In the genomic region with DNA sequence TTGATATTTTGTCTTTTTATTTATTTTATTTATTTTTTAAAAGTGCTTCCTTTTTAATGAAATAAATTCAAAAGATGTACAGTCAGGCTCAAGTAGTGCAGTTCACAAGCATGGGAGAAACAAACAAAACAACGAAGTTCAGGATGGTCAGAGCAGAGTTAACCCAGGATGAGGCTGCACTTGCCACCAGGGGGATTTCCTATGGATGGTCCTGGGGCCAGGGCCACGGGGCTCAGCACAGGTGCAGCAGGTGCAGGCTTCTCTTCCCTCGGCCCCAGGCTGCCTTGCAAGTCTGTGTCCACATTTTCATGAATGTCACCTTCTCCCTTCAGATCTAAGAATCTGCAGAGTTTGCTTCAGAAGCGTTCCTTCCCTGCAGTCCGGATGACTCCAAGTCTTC, we compare ENCODE assay signal across 18 cellular contexts.
A peak's percentile ranks its signal among the peaks of the same experiment; 100 is the strongest.
DNase-seq lines count a peak whose midpoint lies in the region; ATAC-seq and TF ChIP-seq lines count a peak whose summit lies in the region.
"Had no signal": no experiment of that assay in that cellular context is flagged by ENCODE, and none has a peak within 500 bp of the region (broad histone marks: within the 10 kb centered on the region; RNA-seq: fewer than 3 reads in every experiment).

No MANE protein-coding gene starts in this region.

- no peak overlapping the region for H3K4me2 ChIP-seq in PC-3 (ENCODE audit: low read length)

- 81 to 82% methylated on average over 3 to 5 of the region's 5 CpGs for WGBS in endodermal cell (ENCODE audit: insufficient coverage in 1 of 2, insufficient read length in 1 of 2), 2 experiments

- H3K9me3 ChIP-seq in PC-3 (ENCODE audit: low read length), result no peaks in the 10 kb centered on the region
- no peaks in the 10 kb centered on the region for H3K9me3 ChIP-seq in endodermal cell (ENCODE audit: control insufficient read depth, low read length)
- H3K9me3 ChIP-seq: A549 had no signal

- no peak overlapping the region for H3K27ac Mint-ChIP-seq in endodermal cell
- no peak overlapping the region for H3K27ac Mint-ChIP-seq in type B pancreatic cell
- H3K27ac Mint-ChIP-seq in activated CD4-positive, alpha-beta memory T cell treated with anti-CD3 and anti-CD28 coated beads, Interleukin-2, amount 10 ng/mL, durations not matched to agents 7 days and 5 days, result no peak overlapping the region
- H3K27ac Mint-ChIP-seq: B cell, CD14-positive monocyte had no signal

- no TSS peak for BruUV-seq in PC-3 (replicated peaks; lab: Mats Ljungman, UMichigan)

- no peak overlapping the region for H2AFZ ChIP-seq in PC-3 (ENCODE audit: low read length)

- no peaks in the 10 kb centered on the region for H3K79me2 ChIP-seq in PC-3 (ENCODE audit: low read length)

- H3K4me3 ChIP-seq in PC-3 (ENCODE audit: low read length) (no peak overlapping the region), endodermal cell (ENCODE audit: low read length) (no peak overlapping the region)
- H3K4me3 ChIP-seq: A549, GM12878 had no signal

- H3K9me3 Mint-ChIP-seq in endodermal cell, result no peaks in the 10 kb centered on the region
- H3K9me3 Mint-ChIP-seq in type B pancreatic cell, result peaks cover 4% of the 10 kb centered on the region
- H3K9me3 Mint-ChIP-seq in activated CD4-positive, alpha-beta memory T cell treated with anti-CD3 and anti-CD28 coated beads, Interleukin-2, amount 10 ng/mL, durations not matched to agents 7 days and 5 days, result no peaks in the 10 kb centered on the region

- no peak overlapping the region for H3K9ac ChIP-seq in PC-3 (ENCODE audit: low read length)
- no peak overlapping the region for H3K9ac ChIP-seq in endodermal cell (ENCODE audit: extremely low read depth, low read length, poor library complexity, severe bottlenecking)

- no peaks in the 10 kb centered on the region for H3K27me3 ChIP-seq in PC-3 (ENCODE audit: low read length)
- H3K27me3 ChIP-seq in endodermal cell (ENCODE audit: control insufficient read depth, insufficient read depth, low read length, poor library complexity, severe bottlenecking), result no peaks in the 10 kb centered on the region

- in situ Hi-C loops in KBM-7 (cut with MboI; ENCODE audit: low pct_unique_long_range_greater_than_20kb, low sequenced_read_pairs), result no loop called here

- peak; percentile 15 for DNase-seq in NCI-H748 (lab: John Stamatoyannopoulos, UW; ENCODE audit: unreplicated experiment)
- no peak for DNase-seq in NCI-H748 treated with DMSO at 0.1 percent for 48 hours (lab: John Stamatoyannopoulos, UW)
- DNase-seq in PC-3, result no peak
- peak; percentile 73 for DNase-seq in endodermal cell
- no peak for DNase-seq in type B pancreatic cell (ENCODE audit: extremely low spot score, unreplicated experiment)
- no peak for DNase-seq in KBM-7
- DNase-seq in activated CD4-positive, alpha-beta memory T cell treated with anti-CD3 and anti-CD28 coated beads, Interleukin-2, amount 10 ng/mL, durations not matched to agents 7 days and 5 days, result no peak
- DNase-seq in GM20000 (ENCODE audit: low spot score), result no peak
- DNase-seq: DND-41, MM.1S, NCI-H1048, NCI-H1417 treated with DMSO at 0.1 percent for 48 hours, NCI-H187, Right ventricle myocardium superior had no signal

- H3K4me3 Mint-ChIP-seq in endodermal cell, result no peak overlapping the region
- no peak overlapping the region for H3K4me3 Mint-ChIP-seq in type B pancreatic cell
- no peak overlapping the region for H3K4me3 Mint-ChIP-seq in activated CD4-positive, alpha-beta memory T cell treated with anti-CD3 and anti-CD28 coated beads, Interleukin-2, amount 10 ng/mL, durations not matched to agents 7 days and 5 days
- H3K4me3 Mint-ChIP-seq: B cell had no signal

- POLR2A ChIA-PET in PC-3 (lab: Charles Lee; ENCODE audit: unreplicated experiment), result no interaction called here
- POLR2A ChIA-PET in activated CD4-positive, alpha-beta memory T cell treated with anti-CD3 and anti-CD28 coated beads, Interleukin-2, amount 10 ng/mL, durations not matched to agents 7 days and 5 days (lab: Charles Lee), result no interaction called here

- H3K4me1 Mint-ChIP-seq in endodermal cell (no peaks in the 10 kb centered on the region), type B pancreatic cell (ENCODE audit: unreplicated experiment) (peaks cover 6% of the 10 kb centered on the region)
- H3K4me1 Mint-ChIP-seq in activated CD4-positive, alpha-beta memory T cell treated with anti-CD3 and anti-CD28 coated beads, Interleukin-2, amount 10 ng/mL, durations not matched to agents 7 days and 5 days, result no peaks in the 10 kb centered on the region

- H3K27ac ChIP-seq in PC-3 (ENCODE audit: low read length), result peak overlapping the region; percentile 77
- H3K27ac ChIP-seq in endodermal cell (ENCODE audit: low read depth, low read length), result no peak overlapping the region

- TF ChIP-seq CTCF in PC-3 (conservative IDR thresholded peaks at IDR 0.05; ENCODE audit: low read depth, low read length) (no peak), endodermal cell (conservative IDR thresholded peaks at IDR 0.05) (peak; percentile 73), type B pancreatic cell (conservative IDR thresholded peaks at IDR 0.05) (peak; percentile 36), GM20000 (IDR thresholded peaks at IDR 0.05; ENCODE audit: extremely low read depth, missing control alignments) (no peak)

- ATAC-seq in PC-3, result no peak
- ATAC-seq: GM12878 had no signal

- CTCF ChIA-PET in PC-3 (lab: Charles Lee), result no interaction called here
- CTCF ChIA-PET in activated CD4-positive, alpha-beta memory T cell treated with anti-CD3 and anti-CD28 coated beads, Interleukin-2, amount 10 ng/mL, durations not matched to agents 7 days and 5 days (lab: Charles Lee), result no interaction called here

- H3F3A ChIP-seq in PC-3 (ENCODE audit: low read length, unreplicated experiment), result no peaks in the 10 kb centered on the region

- H3K4me1 ChIP-seq in PC-3 (ENCODE audit: insufficient read depth, low read length), result peaks cover 35% of the 10 kb centered on the region
- no peaks in the 10 kb centered on the region for H3K4me1 ChIP-seq in endodermal cell (ENCODE audit: control insufficient read depth, insufficient read depth, low read length)

- H3K9me2 ChIP-seq in PC-3 (replicated peaks; ENCODE audit: low read length), result no peaks in the 10 kb centered on the region

- H3K36me3 Mint-ChIP-seq in endodermal cell (ENCODE audit: low read depth), result no peaks in the 10 kb centered on the region
- peaks cover 3% of the 10 kb centered on the region for H3K36me3 Mint-ChIP-seq in type B pancreatic cell
- no peaks in the 10 kb centered on the region for H3K36me3 Mint-ChIP-seq in activated CD4-positive, alpha-beta memory T cell treated with anti-CD3 and anti-CD28 coated beads, Interleukin-2, amount 10 ng/mL, durations not matched to agents 7 days and 5 days (ENCODE audit: low read depth)
- H3K36me3 Mint-ChIP-seq: CD14-positive monocyte had no signal

- H3K36me3 ChIP-seq in PC-3 (ENCODE audit: low read depth, low read length) (no peaks in the 10 kb centered on the region), endodermal cell (ENCODE audit: control insufficient read depth, insufficient read depth, low read length) (no peaks in the 10 kb centered on the region)

- peaks cover 6% of the 10 kb centered on the region for H3K27me3 Mint-ChIP-seq in endodermal cell (ENCODE audit: insufficient read depth)
- peaks cover 19% of the 10 kb centered on the region for H3K27me3 Mint-ChIP-seq in type B pancreatic cell
- peaks cover 40% of the 10 kb centered on the region for H3K27me3 Mint-ChIP-seq in activated CD4-positive, alpha-beta memory T cell treated with anti-CD3 and anti-CD28 coated beads, Interleukin-2, amount 10 ng/mL, durations not matched to agents 7 days and 5 days

- intact Hi-C loops in PC-3 (cut with micrococcal nuclease), result no loop called here

- no peaks in the 10 kb centered on the region for H4K20me1 ChIP-seq in PC-3 (ENCODE audit: low read length)

Comparison
In these comparisons a context has a peak if more than half of its experiments do, and no peak if none do; other contexts are left out.
1. DNase-seq: peak in NCI-H748 (single experiment) and endodermal cell (single experiment); none in NCI-H748 treated with DMSO at 0.1 percent for 48 hours (single experiment), PC-3 (single experiment), type B pancreatic cell (single experiment), KBM-7 (single experiment), activated CD4-positive, alpha-beta memory T cell treated with anti-CD3 and anti-CD28 coated beads, Interleukin-2, amount 10 ng/mL, durations not matched to agents 7 days and 5 days (single experiment) and GM20000 (single experiment).
2. CTCF ChIP-seq: peak in endodermal cell (single experiment) and type B pancreatic cell (single experiment); none in PC-3 (single experiment) and GM20000 (single experiment).